Comparison of ENCODE assay signal across 1 cellular context in the genomic region with DNA sequence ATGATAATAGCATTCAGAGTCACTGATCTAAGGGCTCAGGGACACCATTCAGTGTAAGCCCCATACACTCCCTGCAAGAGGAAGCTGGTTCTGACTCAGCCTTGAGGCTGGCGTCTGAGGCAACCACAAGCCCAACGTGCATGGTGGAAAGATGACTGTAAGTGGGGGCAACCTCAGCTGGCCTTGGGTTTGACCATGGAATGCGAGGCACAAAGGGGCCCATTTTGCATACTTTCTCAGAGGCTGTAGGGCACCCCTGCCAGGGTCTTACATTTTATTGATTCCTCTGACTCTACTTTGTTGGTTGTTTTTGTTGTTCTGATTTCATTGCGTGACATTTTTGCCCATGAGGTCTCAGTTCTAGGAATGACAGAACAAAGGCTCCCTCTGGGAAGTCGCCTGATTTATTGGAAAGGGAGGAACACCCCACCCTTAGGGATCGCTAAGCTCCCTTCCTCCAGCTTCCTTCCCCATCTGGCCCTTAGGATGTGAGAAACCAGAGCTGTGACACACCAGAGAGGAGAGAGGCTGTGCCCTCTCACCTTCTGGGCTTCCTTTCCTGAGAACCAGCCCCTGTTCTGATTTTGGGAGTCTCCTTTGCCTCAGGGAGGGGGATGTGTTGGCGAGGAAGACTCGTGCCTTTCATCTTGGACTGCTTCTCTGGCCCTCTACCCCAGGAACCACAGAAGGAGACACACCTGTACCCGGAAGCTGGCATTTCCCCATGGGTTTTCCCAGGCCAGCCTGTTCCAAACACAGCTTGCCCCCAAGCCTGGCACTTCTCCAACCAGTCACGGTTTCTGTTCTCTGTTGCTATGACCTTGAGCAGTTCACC.
TF ChIP-seq lines count a peak whose summit lies in the region.

No MANE protein-coding gene starts in this region.

TF ChIP-seq in liver, 16 proteins besides CTCF, POLR2A, EP300 and RAD21 (continued from another document):
- TF ChIP-seq, protein P1, sequence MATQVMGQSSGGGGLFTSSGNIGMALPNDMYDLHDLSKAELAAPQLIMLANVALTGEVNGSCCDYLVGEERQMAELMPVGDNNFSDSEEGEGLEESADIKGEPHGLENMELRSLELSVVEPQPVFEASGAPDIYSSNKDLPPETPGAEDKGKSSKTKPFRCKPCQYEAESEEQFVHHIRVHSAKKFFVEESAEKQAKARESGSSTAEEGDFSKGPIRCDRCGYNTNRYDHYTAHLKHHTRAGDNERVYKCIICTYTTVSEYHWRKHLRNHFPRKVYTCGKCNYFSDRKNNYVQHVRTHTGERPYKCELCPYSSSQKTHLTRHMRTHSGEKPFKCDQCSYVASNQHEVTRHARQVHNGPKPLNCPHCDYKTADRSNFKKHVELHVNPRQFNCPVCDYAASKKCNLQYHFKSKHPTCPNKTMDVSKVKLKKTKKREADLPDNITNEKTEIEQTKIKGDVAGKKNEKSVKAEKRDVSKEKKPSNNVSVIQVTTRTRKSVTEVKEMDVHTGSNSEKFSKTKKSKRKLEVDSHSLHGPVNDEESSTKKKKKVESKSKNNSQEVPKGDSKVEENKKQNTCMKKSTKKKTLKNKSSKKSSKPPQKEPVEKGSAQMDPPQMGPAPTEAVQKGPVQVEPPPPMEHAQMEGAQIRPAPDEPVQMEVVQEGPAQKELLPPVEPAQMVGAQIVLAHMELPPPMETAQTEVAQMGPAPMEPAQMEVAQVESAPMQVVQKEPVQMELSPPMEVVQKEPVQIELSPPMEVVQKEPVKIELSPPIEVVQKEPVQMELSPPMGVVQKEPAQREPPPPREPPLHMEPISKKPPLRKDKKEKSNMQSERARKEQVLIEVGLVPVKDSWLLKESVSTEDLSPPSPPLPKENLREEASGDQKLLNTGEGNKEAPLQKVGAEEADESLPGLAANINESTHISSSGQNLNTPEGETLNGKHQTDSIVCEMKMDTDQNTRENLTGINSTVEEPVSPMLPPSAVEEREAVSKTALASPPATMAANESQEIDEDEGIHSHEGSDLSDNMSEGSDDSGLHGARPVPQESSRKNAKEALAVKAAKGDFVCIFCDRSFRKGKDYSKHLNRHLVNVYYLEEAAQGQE (IDR thresholded peaks at IDR 0.05), result no peak
- peak; percentile 11 for TF ChIP-seq SP1 (IDR thresholded peaks at IDR 0.05)
- no peak for TF ChIP-seq FOXA2 (IDR thresholded peaks at IDR 0.05)
- no peak for TF ChIP-seq FOXA1 (IDR thresholded peaks at IDR 0.05)
- TF ChIP-seq HNF4A (conservative IDR thresholded peaks at IDR 0.05), result no peak
- no peak for TF ChIP-seq EGR1 (IDR thresholded peaks at IDR 0.05; ENCODE audit: low read depth in 2 of 2)
- TF ChIP-seq YY1 (IDR thresholded peaks at IDR 0.05), result no peak
- TF ChIP-seq NR2F2 (IDR thresholded peaks at IDR 0.05), result peak; percentile 55
- TF ChIP-seq GABPA (IDR thresholded peaks at IDR 0.05 in 1 of 2, conservative IDR thresholded peaks at IDR 0.05 in 1 of 2), result no peak
- TF ChIP-seq HNF4G (IDR thresholded peaks at IDR 0.05), result no peak
- TF ChIP-seq, protein P2, sequence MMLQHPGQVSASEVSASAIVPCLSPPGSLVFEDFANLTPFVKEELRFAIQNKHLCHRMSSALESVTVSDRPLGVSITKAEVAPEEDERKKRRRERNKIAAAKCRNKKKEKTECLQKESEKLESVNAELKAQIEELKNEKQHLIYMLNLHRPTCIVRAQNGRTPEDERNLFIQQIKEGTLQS (IDR thresholded peaks at IDR 0.05), result no peak
- no peak for TF ChIP-seq TAF1 (conservative IDR thresholded peaks at IDR 0.05)
- TF ChIP-seq, protein P3, sequence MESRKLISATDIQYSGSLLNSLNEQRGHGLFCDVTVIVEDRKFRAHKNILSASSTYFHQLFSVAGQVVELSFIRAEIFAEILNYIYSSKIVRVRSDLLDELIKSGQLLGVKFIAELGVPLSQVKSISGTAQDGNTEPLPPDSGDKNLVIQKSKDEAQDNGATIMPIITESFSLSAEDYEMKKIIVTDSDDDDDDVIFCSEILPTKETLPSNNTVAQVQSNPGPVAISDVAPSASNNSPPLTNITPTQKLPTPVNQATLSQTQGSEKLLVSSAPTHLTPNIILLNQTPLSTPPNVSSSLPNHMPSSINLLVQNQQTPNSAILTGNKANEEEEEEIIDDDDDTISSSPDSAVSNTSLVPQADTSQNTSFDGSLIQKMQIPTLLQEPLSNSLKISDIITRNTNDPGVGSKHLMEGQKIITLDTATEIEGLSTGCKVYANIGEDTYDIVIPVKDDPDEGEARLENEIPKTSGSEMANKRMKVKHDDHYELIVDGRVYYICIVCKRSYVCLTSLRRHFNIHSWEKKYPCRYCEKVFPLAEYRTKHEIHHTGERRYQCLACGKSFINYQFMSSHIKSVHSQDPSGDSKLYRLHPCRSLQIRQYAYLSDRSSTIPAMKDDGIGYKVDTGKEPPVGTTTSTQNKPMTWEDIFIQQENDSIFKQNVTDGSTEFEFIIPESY (IDR thresholded peaks at IDR 0.05), result no peak
- TF ChIP-seq, protein P4, sequence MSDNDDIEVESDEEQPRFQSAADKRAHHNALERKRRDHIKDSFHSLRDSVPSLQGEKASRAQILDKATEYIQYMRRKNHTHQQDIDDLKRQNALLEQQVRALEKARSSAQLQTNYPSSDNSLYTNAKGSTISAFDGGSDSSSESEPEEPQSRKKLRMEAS (IDR thresholded peaks at IDR 0.05), result no peak
- TF ChIP-seq RXRA (IDR thresholded peaks at IDR 0.05), result no peak
